ENCODE assay signal across 8 cellular contexts in the genomic region with DNA sequence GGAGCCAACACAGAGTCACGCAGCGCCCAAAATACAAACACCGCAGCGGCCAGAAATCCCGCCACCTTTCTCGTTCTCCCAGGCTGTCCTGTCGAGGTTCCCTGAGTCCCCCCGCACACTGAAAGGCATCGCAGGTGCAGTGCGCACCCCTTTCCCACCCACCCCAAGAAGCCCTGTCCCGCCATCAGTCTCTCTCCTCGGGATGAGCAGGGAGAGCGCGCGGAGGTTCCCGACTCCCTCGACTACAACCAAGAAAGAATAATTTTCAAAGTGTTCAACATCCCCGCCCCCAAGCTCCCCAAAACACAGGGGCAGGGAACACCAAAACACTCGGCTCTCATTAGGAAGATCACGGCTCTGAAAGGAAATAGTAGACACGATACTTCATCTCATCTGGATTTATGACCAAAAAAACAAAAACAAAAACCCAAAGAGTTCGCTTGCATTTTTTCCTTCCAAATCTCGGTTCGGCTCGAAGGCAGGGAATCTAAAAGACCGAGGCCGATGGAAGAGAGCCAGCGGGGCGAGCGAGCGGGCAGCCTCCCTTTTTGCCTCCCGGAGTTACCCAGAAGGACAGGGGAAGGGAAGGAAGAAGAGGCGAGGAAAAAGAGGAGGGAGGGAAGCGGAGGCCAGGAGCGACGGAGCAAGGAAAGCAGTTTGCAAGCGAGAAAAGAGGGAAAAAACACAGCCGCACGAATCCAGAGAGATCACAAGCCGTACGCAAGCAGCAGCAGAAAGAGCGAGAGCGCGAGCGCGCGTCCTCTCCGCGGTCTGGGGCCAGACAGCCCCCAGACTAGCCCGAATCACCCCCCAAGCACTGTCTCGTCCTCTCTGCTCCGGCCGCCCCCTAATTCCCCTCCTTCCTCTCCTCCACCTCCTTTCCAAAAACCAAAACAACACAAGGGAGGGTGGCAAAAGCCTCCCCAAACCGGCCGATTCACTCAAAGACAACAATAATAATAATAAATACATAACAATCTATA. TPM values are rescaled to one million over a fixed set of nuclear protein-coding genes. Genes with fewer than 3 reads are reported as not detected.
DNase-seq lines count a peak whose midpoint lies in the region; ATAC-seq and TF ChIP-seq lines count a peak whose summit lies in the region.

No MANE protein-coding gene starts in this region.

- H3K4me3 ChIP-seq in osteoblast (ENCODE audit: insufficient read depth, low read length) = peak overlapping the region; percentile 93

- H3K4me1 ChIP-seq in osteoblast (ENCODE audit: insufficient read depth, low read length) = peaks cover 39% of the 10 kb centered on the region

- H3K27me3 ChIP-seq in osteoblast (ENCODE audit: insufficient read depth, low read length) = no peaks in the 10 kb centered on the region

- no peaks in the 10 kb centered on the region for H3K27me3 Mint-ChIP-seq in activated naive CD8-positive, alpha-beta T cell treated with anti-CD3 and anti-CD28 coated beads, Interleukin-2, amount 10 ng/mL, durations not matched to agents 7 days and 5 days

- H3K4me1 Mint-ChIP-seq in activated naive CD8-positive, alpha-beta T cell treated with anti-CD3 and anti-CD28 coated beads, Interleukin-2, amount 10 ng/mL, durations not matched to agents 7 days and 5 days = peaks cover 50% of the 10 kb centered on the region

- peak overlapping the region; percentile 100 for H3K4me2 ChIP-seq in osteoblast (ENCODE audit: insufficient read depth, low read length)

- H3K36me3 Mint-ChIP-seq in activated naive CD8-positive, alpha-beta T cell treated with anti-CD3 and anti-CD28 coated beads, Interleukin-2, amount 10 ng/mL, durations not matched to agents 7 days and 5 days = peaks cover 17% of the 10 kb centered on the region

- H4K20me1 ChIP-seq in osteoblast (ENCODE audit: insufficient read depth, low read length) = peaks cover 9% of the 10 kb centered on the region

- ATAC-seq in activated naive CD8-positive, alpha-beta T cell treated with anti-CD3 and anti-CD28 coated beads, Interleukin-2, amount 10 ng/mL, durations not matched to agents 7 days and 5 days (ENCODE audit: low read depth) = peak; percentile 3
- peak; percentile 9 for ATAC-seq in Right ventricle myocardium superior (ENCODE audit: poor library complexity)

- H3K9me3 ChIP-seq in osteoblast (ENCODE audit: low read depth, low read length) = no peaks in the 10 kb centered on the region

- H2AFZ ChIP-seq in osteoblast (ENCODE audit: low read length) = no peak overlapping the region

- H3K27ac ChIP-seq in osteoblast (ENCODE audit: low read depth, low read length) = peak overlapping the region; percentile 100

- POLR2A ChIA-PET in activated naive CD8-positive, alpha-beta T cell treated with anti-CD3 and anti-CD28 coated beads, Interleukin-2, amount 10 ng/mL, durations not matched to agents 7 days and 5 days (lab: Charles Lee) = interaction anchor here (0.6 to 9.2 kb wide), 43 partner anchors 7 to 1388 kb away, joined by 3 to 271 read pairs (median 5); a partner anchor contains a TSS

- intact Hi-C loops in Right ventricle myocardium superior (cut with DNase I) = loop anchor here (5.0 to 10.0 kb wide), 7 partner anchors 240 to 1403 kb away; no protein-coding TSS in a partner anchor

- no peaks in the 10 kb centered on the region for H3K36me3 ChIP-seq in osteoblast (ENCODE audit: insufficient read depth, low read length)

- peak; percentile 47 to 56 for DNase-seq in NOMO-1 (lab: John Stamatoyannopoulos, UW; ENCODE audit: unreplicated experiment in 2 of 2)
- DNase-seq in NOMO-1 treated with dmso at 0.1 percent for 144 hours (lab: John Stamatoyannopoulos, UW; ENCODE audit: unreplicated experiment) = no peak
- DNase-seq in RKO (ENCODE audit: low spot score) = peak; percentile 52
- DNase-seq in activated naive CD8-positive, alpha-beta T cell treated with anti-CD3 and anti-CD28 coated beads, Interleukin-2, amount 10 ng/mL, durations not matched to agents 7 days and 5 days = peak; percentile 63
- DNase-seq in Right ventricle myocardium superior = peak; percentile 67
- DNase-seq in osteoblast (ENCODE audit: insufficient read length, low spot score, missing footprints) = peak; percentile 71
- no peak for DNase-seq in OCI-M2 (lab: John Stamatoyannopoulos, UW; ENCODE audit: unreplicated experiment)
- no peak for DNase-seq in iPS-NIHi7 (ENCODE audit: extremely low spot score)

- peak overlapping the region; percentile 99 for H3K27ac Mint-ChIP-seq in activated naive CD8-positive, alpha-beta T cell treated with anti-CD3 and anti-CD28 coated beads, Interleukin-2, amount 10 ng/mL, durations not matched to agents 7 days and 5 days

- H3K4me3 Mint-ChIP-seq in activated naive CD8-positive, alpha-beta T cell treated with anti-CD3 and anti-CD28 coated beads, Interleukin-2, amount 10 ng/mL, durations not matched to agents 7 days and 5 days = peak overlapping the region; percentile 99

- TF ChIP-seq CTCF in osteoblast (IDR thresholded peaks at IDR 0.05; ENCODE audit: extremely low read depth, low read depth, low read length) = no peak

- peaks cover 46% of the 10 kb centered on the region for H3K79me2 ChIP-seq in osteoblast (ENCODE audit: insufficient read depth, low read length)

- H3K9me3 Mint-ChIP-seq in activated naive CD8-positive, alpha-beta T cell treated with anti-CD3 and anti-CD28 coated beads, Interleukin-2, amount 10 ng/mL, durations not matched to agents 7 days and 5 days = no peaks in the 10 kb centered on the region

RNA-seq across cellular contexts. Expression of a gene that starts 0.8 kb away (rescaled TPM):
- 10 to 100 TPM; 32.1 to 34.0 TPM for total RNA-seq in activated naive CD8-positive, alpha-beta T cell treated with anti-CD3 and anti-CD28 coated beads, Interleukin-2, amount 10 ng/mL, durations not matched to agents 7 days and 5 days
- 82.1 TPM for total RNA-seq in Right ventricle myocardium superior
- total RNA-seq in osteoblast = 35.4 and 40.2 TPM in 2 replicates

RNA-seq across cellular contexts. Expression of a gene that starts 42.1 kb away (rescaled TPM):
- not detected for total RNA-seq in activated naive CD8-positive, alpha-beta T cell treated with anti-CD3 and anti-CD28 coated beads, Interleukin-2, amount 10 ng/mL, durations not matched to agents 7 days and 5 days
- total RNA-seq in Right ventricle myocardium superior (not detected), osteoblast (not detected in 2 replicates)

Comparison
In these comparisons a context has a peak if more than half of its experiments do, and no peak if none do; other contexts are left out.
1. DNase-seq: peak in NOMO-1 (2 of 2), RKO (single experiment), activated naive CD8-positive, alpha-beta T cell treated with anti-CD3 and anti-CD28 coated beads, Interleukin-2, amount 10 ng/mL, durations not matched to agents 7 days and 5 days (single experiment), Right ventricle myocardium superior (single experiment) and osteoblast (single experiment); none in NOMO-1 treated with dmso at 0.1 percent for 144 hours (single experiment), OCI-M2 (single experiment) and iPS-NIHi7 (single experiment).